34 cellular contexts compared by ENCODE assay signal in the genomic region with DNA sequence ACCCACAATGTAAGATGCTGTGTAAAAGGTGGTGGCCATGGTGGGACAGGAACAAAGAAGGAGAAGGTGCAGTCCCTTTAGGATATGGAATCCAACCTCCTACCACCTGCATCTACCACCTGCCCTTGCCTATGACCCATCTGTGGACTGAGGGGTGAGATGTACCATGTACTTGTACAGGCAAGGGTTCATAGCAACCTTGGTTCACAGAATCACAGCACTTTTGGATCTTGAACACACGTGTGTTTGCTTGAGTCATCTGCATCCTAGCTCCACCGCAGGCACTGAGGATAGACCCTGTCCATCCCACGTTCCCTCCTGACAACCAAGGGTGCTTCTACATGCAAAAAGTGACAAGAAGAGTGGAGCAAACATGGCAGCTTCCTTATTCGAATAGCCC.
"Had no signal": no experiment of that assay in that cellular context is flagged by ENCODE, and none has a peak within 500 bp of the region (broad histone marks: within the 10 kb centered on the region; RNA-seq: fewer than 3 reads in every experiment).

No MANE protein-coding gene starts in this region.

- H3K27me3 ChIP-seq: cardiac muscle cell, Peyer's patch, SJSA1 had no signal

- H3K27me3 Mint-ChIP-seq: activated CD4-positive, alpha-beta T cell treated with anti-CD3 and anti-CD28 coated beads for 36 hours; activated CD4-positive, alpha-beta T cell treated with anti-CD3 and anti-CD28 coated beads, Interleukin-2, amount 10 ng/mL, durations not matched to agents 7 days and 5 days; activated naive CD8-positive, alpha-beta T cell treated with anti-CD3 and anti-CD28 coated beads for 36 hours had no signal

- DNase-seq: activated CD4-positive, alpha-beta T cell treated with anti-CD3 and anti-CD28 coated beads for 36 hours; activated CD4-positive, alpha-beta T cell treated with anti-CD3 and anti-CD28 coated beads, Interleukin-2, amount 10 ng/mL, durations not matched to agents 7 days and 5 days; activated CD4-positive, alpha-beta T cell treated with anti-CD3 and anti-CD28 coated beads, Interleukin-2, amount 50 U/mL, for 48 hours; activated CD8-positive, alpha-beta memory T cell treated with anti-CD3 and anti-CD28 coated beads, Interleukin-2, amount 50 U/mL, for 48 hours; activated CD8-positive, alpha-beta T cell treated with anti-CD3 and anti-CD28 coated beads, Interleukin-2, amount 10 ng/mL, durations not matched to agents 7 days and 5 days; activated effector memory CD4-positive, alpha-beta T cell treated with anti-CD3 and anti-CD28 coated beads, Interleukin-2, amount 50 U/mL, for 16 hours; activated naive CD4-positive, alpha-beta T cell; activated naive CD4-positive, alpha-beta T cell treated with anti-CD3 and anti-CD28 coated beads, Interleukin-2, amount 50 U/mL, for 16 hours; activated naive CD8-positive, alpha-beta T cell treated with anti-CD3 and anti-CD28 coated beads for 36 hours; activated T-cell treated with anti-CD3 and anti-CD28 coated beads, Interleukin-2, amount 50 U/mL, for 48 hours; amniotic stem cell; aorta; Karpas-422; KBM-7; NCI-H1105; NCI-H1417 treated with DMSO at 0.1 percent for 48 hours; NCI-H187 treated with DMSO at 0.1 percent for 48 hours; NCI-H2081; NCI-H226; NCI-H446 treated with DMSO at 0.1 percent for 48 hours; NCI-H524; NCI-H69; NCI-H82; PC-3; Peyer's patch; RPMI8226; SHP77 treated with DMSO at 0.1 percent for 48 hours; SK-N-SH had no signal

- ATAC-seq: activated CD4-positive, alpha-beta T cell treated with anti-CD3 and anti-CD28 coated beads for 36 hours; activated CD4-positive, CD25-positive, alpha-beta regulatory T cell treated with anti-CD3 and anti-CD28 coated beads, Interleukin-2, amount 50 U/mL, for 24 hours; activated CD8-positive, alpha-beta T cell treated with anti-CD3 and anti-CD28 coated beads, Interleukin-2, amount 10 ng/mL, durations not matched to agents 7 days and 5 days; PC-3 had no signal

- H3K9me3 Mint-ChIP-seq: activated CD4-positive, alpha-beta T cell treated with anti-CD3 and anti-CD28 coated beads, Interleukin-2, amount 10 ng/mL, durations not matched to agents 7 days and 5 days; activated naive CD8-positive, alpha-beta T cell treated with anti-CD3 and anti-CD28 coated beads for 36 hours; T-helper 1 cell treated with Interleukin-12 subunit alpha and Interleukin-12 subunit beta and Interleukin-4 antibody, amounts not matched to agents 30 μg/mL and 1 μg/mL, for 36 hours; T-helper 2 cell treated with Interferon-gamma antibody and Interleukin-4, amounts not matched to agents 5 μg/mL and 100 μg/mL, for 36 hours had no signal

- H3K9me3 ChIP-seq: Peyer's patch, SJSA1, SK-N-SH had no signal

- H3K4me1 ChIP-seq: Peyer's patch had no signal

- H3K27ac ChIP-seq: cardiac muscle cell, Peyer's patch, SJSA1 had no signal

- H3K36me3 Mint-ChIP-seq: activated naive CD8-positive, alpha-beta T cell treated with anti-CD3 and anti-CD28 coated beads for 36 hours had no signal

- H3K4me2 ChIP-seq: SK-N-SH had no signal

- H3K9ac ChIP-seq: SK-N-SH had no signal

- H3K36me3 ChIP-seq: cardiac muscle cell, Peyer's patch, SJSA1 had no signal

- H3K4me3 ChIP-seq: cardiac muscle cell, Peyer's patch, SJSA1 had no signal

- H3K4me1 Mint-ChIP-seq: activated CD4-positive, alpha-beta T cell treated with anti-CD3 and anti-CD28 coated beads for 36 hours; activated CD4-positive, alpha-beta T cell treated with anti-CD3 and anti-CD28 coated beads, Interleukin-2, amount 10 ng/mL, durations not matched to agents 7 days and 5 days; activated naive CD8-positive, alpha-beta T cell treated with anti-CD3 and anti-CD28 coated beads for 36 hours had no signal

- H3K4me3 Mint-ChIP-seq: activated CD4-positive, alpha-beta T cell treated with anti-CD3 and anti-CD28 coated beads for 36 hours; activated CD4-positive, alpha-beta T cell treated with anti-CD3 and anti-CD28 coated beads, Interleukin-2, amount 10 ng/mL, durations not matched to agents 7 days and 5 days; activated CD8-positive, alpha-beta T cell treated with anti-CD3 and anti-CD28 coated beads, Interleukin-2, amount 10 ng/mL, durations not matched to agents 7 days and 5 days; activated naive CD8-positive, alpha-beta T cell treated with anti-CD3 and anti-CD28 coated beads for 36 hours; T-helper 1 cell treated with Interleukin-12 subunit alpha and Interleukin-12 subunit beta and Interleukin-4 antibody, amounts not matched to agents 30 μg/mL and 1 μg/mL, for 36 hours; T-helper 2 cell treated with Interferon-gamma antibody and Interleukin-4, amounts not matched to agents 5 μg/mL and 100 μg/mL, for 36 hours; WTC11 had no signal

- H3K27ac Mint-ChIP-seq: activated CD4-positive, alpha-beta T cell treated with anti-CD3 and anti-CD28 coated beads for 36 hours; activated CD4-positive, alpha-beta T cell treated with anti-CD3 and anti-CD28 coated beads, Interleukin-2, amount 10 ng/mL, durations not matched to agents 7 days and 5 days; activated CD8-positive, alpha-beta T cell treated with anti-CD3 and anti-CD28 coated beads, Interleukin-2, amount 10 ng/mL, durations not matched to agents 7 days and 5 days; activated naive CD8-positive, alpha-beta T cell treated with anti-CD3 and anti-CD28 coated beads for 36 hours; T-helper 1 cell treated with Interleukin-12 subunit alpha and Interleukin-12 subunit beta and Interleukin-4 antibody, amounts not matched to agents 30 μg/mL and 1 μg/mL, for 36 hours; T-helper 2 cell treated with Interferon-gamma antibody and Interleukin-4, amounts not matched to agents 5 μg/mL and 100 μg/mL, for 36 hours; WTC11 had no signal
